Comparison of ENCODE assay signal across 1 cellular context in genomic region chr1:170017478-170017877, GRCh38.
TF ChIP-seq lines count a peak whose summit lies in the region.

No MANE protein-coding gene starts in this region.

TF ChIP-seq in GM12878, 131 proteins besides CTCF, POLR2A, EP300 and RAD21 (continued from another document):
- TF ChIP-seq SUPT20H (IDR thresholded peaks at IDR 0.05; ENCODE audit: borderline replicate concordance, control insufficient read depth, low read depth, low read length) (no peak), YY1 (IDR thresholded peaks at IDR 0.05; ENCODE audit: low read depth, low read length) (no peak), ATF7 (IDR thresholded peaks at IDR 0.05; ENCODE audit: low read depth) (no peak), SUZ12 (IDR thresholded peaks at IDR 0.05; ENCODE audit: unreplicated experiment) (no peak), GABPA (IDR thresholded peaks at IDR 0.05; ENCODE audit: low read depth) (no peak), NFYA (IDR thresholded peaks at IDR 0.05; ENCODE audit: borderline replicate concordance, low read depth, low read length) (no peak), PAX5 (IDR thresholded peaks at IDR 0.05; ENCODE audit: borderline replicate concordance, low read depth, low read length) (no peak), STAT1 (conservative IDR thresholded peaks at IDR 0.05) (no peak), ASH2L (IDR thresholded peaks at IDR 0.05; ENCODE audit: borderline replicate concordance, low read depth) (no peak), RBBP5 (conservative IDR thresholded peaks at IDR 0.05) (no peak)
